Comparison of ENCODE assay signal across 8 cellular contexts in the genomic region with DNA sequence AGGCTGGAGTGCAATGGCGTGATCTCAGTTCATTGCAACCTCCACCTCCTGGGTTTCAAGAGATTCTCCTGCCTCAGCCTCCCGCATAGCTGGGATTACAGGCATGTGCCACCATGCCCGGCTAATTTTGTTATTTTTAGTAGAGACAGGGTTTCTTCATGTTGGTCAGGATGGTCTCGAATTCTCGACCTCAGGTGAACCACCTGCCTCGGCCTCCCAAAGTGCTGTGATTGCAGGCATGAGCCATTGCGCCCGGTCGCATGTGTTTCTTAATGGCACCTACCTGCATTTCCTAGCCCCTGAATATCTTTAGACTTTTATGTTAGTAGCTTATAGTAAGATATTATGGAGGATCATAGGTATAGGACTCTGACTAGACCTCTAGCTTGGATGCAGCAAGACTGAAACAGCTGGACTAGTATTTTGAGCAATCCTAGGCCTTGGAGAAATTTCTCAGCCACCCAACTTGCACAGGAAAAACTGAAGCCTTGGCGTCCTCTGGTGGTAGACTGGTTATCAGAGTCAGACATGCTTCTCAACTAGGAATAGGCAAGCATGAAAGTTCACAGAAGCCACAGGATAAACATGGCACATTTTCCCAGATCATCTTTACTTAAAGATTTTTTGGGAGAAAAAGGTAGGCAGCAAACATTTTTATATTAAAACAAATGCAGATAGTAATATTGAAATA. TPM values are rescaled to one million over a fixed set of nuclear protein-coding genes. Genes with fewer than 3 reads are reported as not detected.
DNase-seq lines count a peak whose midpoint lies in the region; FAIRE-seq and TF ChIP-seq lines count a peak whose summit lies in the region.

No MANE protein-coding gene starts in this region.

- H3K27ac Mint-ChIP-seq in mesothelial cell of epicardium = no peak overlapping the region

- H3K4me3 ChIP-seq in coronary artery = no peak overlapping the region
- H3K4me3 ChIP-seq in lower leg skin (ENCODE audit: low read depth, poor library complexity, severe bottlenecking) = no peak overlapping the region
- H3K4me3 ChIP-seq in vagina = no peak overlapping the region

- no peak overlapping the region for H3K4me3 Mint-ChIP-seq in mesothelial cell of epicardium

- H3K9me3 ChIP-seq in vagina = no peaks in the 10 kb centered on the region

- peak; percentile 73 for FAIRE-seq in GM19239 (lab: Jason Lieb, UNC)

- no peaks in the 10 kb centered on the region for H3K4me1 ChIP-seq in vagina

- peak; percentile 35 for TF ChIP-seq CTCF in coronary artery (IDR thresholded peaks at IDR 0.05)
- TF ChIP-seq CTCF in lower leg skin (IDR thresholded peaks at IDR 0.05) = peak in 1 of 3 donors; percentile 35
- TF ChIP-seq CTCF in vagina (IDR thresholded peaks at IDR 0.05) = peak in 1 of 3 experiments; percentile 57
- TF ChIP-seq CTCF in mesothelial cell of epicardium (IDR thresholded peaks at IDR 0.05; ENCODE audit: unreplicated experiment) = no peak

- H3K27me3 Mint-ChIP-seq in mesothelial cell of epicardium (ENCODE audit: low read depth) = no peaks in the 10 kb centered on the region

- peak; percentile 57 for DNase-seq in CD1c-positive myeloid dendritic cell (ENCODE audit: extremely low spot score)
- DNase-seq in GM19239 (ENCODE audit: insufficient read length, low spot score) = no peak
- DNase-seq in NCI-H82 treated with DMSO at 0.1 percent for 48 hours (lab: John Stamatoyannopoulos, UW; ENCODE audit: unreplicated experiment) = peak; percentile 32
- DNase-seq in coronary artery (ENCODE audit: low spot score) = no peak
- DNase-seq in lower leg skin (ENCODE audit: low spot score in 2 of 2) = peak; percentile 57 to 79
- DNase-seq in vagina (ENCODE audit: extremely low spot score in 2 of 2) = no peak
- DNase-seq in mesothelial cell of epicardium (ENCODE audit: low spot score in 2 of 2, unreplicated experiment in 2 of 2) = no peak
- DNase-seq in ecto neural progenitor cell (ENCODE audit: low spot score) = no peak

- peaks cover 0 to 18% of the 10 kb centered on the region in 2 donors for H3K36me3 ChIP-seq in vagina

- H3K27me3 ChIP-seq in vagina = no peaks in the 10 kb centered on the region

- no peaks in the 10 kb centered on the region for H3K4me1 Mint-ChIP-seq in mesothelial cell of epicardium

- intact Hi-C loops in lower leg skin (cut with DNase I; ENCODE audit: low total_unique reads) (no loop called here), vagina (cut with DNase I) (loop anchor here (10.0 kb wide), 1 partner anchor 242 kb away; the partner anchor contains the start of gene SPI1)

- H3K27ac ChIP-seq in coronary artery = no peak overlapping the region
- no peak overlapping the region for H3K27ac ChIP-seq in vagina

- WGBS in lower leg skin, 2 donors = 85 to 88% methylated on average over 10 of the region's 10 CpGs

- TF ChIP-seq POLR2A in lower leg skin (IDR thresholded peaks at IDR 0.05) (no peak), vagina (IDR thresholded peaks at IDR 0.05) (no peak)

- H3K36me3 Mint-ChIP-seq in mesothelial cell of epicardium = peaks cover 8% of the 10 kb centered on the region

- H3K9me3 Mint-ChIP-seq in mesothelial cell of epicardium = no peaks in the 10 kb centered on the region

RNA-seq across cellular contexts. Expression of gene C1QTNF4, which starts 22.7 kb away (rescaled TPM):
- total RNA-seq in lower leg skin (1 to 10 TPM in 2 of 4 donors, under 1 TPM in 2; 0.30 to 3.5 (median 1.3) TPM), vagina (3.4 TPM), mesothelial cell of epicardium (4.7 to 5.6 TPM (median 4.7 TPM) in 3 replicates)

RNA-seq across cellular contexts. Expression of gene MTCH2, which starts 25.5 kb away (rescaled TPM):
- total RNA-seq in lower leg skin (10 to 100 TPM; 24.1 to 64.6 (median 40.6) TPM), vagina (40.5 TPM), mesothelial cell of epicardium (53.5 to 59.1 TPM (median 54.4 TPM) in 3 replicates)

RNA-seq across cellular contexts. Expression of gene FAM180B, which starts 30.4 kb away (rescaled TPM):
- total RNA-seq in lower leg skin (1 to 10 TPM in 2 of 4 donors, under 1 TPM in 1, not detected in 1; 0.46 to 6.3 (median 1.4) TPM), vagina (not detected), mesothelial cell of epicardium (0.18 to 0.36 TPM (median 0.27 TPM) in 3 replicates)

RNA-seq across cellular contexts. Expression of gene NDUFS3, which starts 38.0 kb away (rescaled TPM):
- total RNA-seq in lower leg skin (100 to 1,000 TPM in 1 of 4 donors, 10 to 100 TPM in 3; 46.9 to 104 (median 67.7) TPM), vagina (60.4 TPM), mesothelial cell of epicardium (93.4 to 96.6 TPM (median 96.5 TPM) in 3 replicates)

RNA-seq across cellular contexts. Expression of gene KBTBD4, which starts 38.1 kb away (rescaled TPM):
- 10 to 100 TPM; 19.4 to 28.6 (median 24.9) TPM for total RNA-seq in lower leg skin
- total RNA-seq in vagina = 14.7 TPM
- 15.1 to 15.9 TPM (median 15.7 TPM) in 3 replicates for total RNA-seq in mesothelial cell of epicardium

Comparison
In these comparisons a context has a peak if more than half of its experiments do, and no peak if none do; other contexts are left out.
1. DNase-seq: peak in CD1c-positive myeloid dendritic cell (single experiment), NCI-H82 treated with DMSO at 0.1 percent for 48 hours (single experiment) and lower leg skin (2 of 2); none in GM19239 (single experiment), coronary artery (single experiment), vagina (0 of 2), mesothelial cell of epicardium (0 of 2) and ecto neural progenitor cell (single experiment).